In genomic region chr17:63780928-63781327, GRCh38 we compare ENCODE assay signal across 18 cellular contexts. TPM values are rescaled to one million over a fixed set of nuclear protein-coding genes. Genes with fewer than 3 reads are reported as not detected.
A peak's percentile ranks its signal among the peaks of the same experiment; 100 is the strongest.
DNase-seq lines count a peak whose midpoint lies in the region; ATAC-seq and TF ChIP-seq lines count a peak whose summit lies in the region.
"Had no signal": no experiment of that assay in that cellular context is flagged by ENCODE, and none has a peak within 500 bp of the region (broad histone marks: within the 10 kb centered on the region; RNA-seq: fewer than 3 reads in every experiment).

No MANE protein-coding gene starts in this region.

- H3K27ac Mint-ChIP-seq in CD4-positive, alpha-beta T cell: peak overlapping the region; percentile 14
- H3K27ac Mint-ChIP-seq in neural progenitor cell: no peak overlapping the region

- no peaks in the 10 kb centered on the region for H3K9me3 Mint-ChIP-seq in CD4-positive, alpha-beta T cell
- H3K9me3 Mint-ChIP-seq in neural progenitor cell: no peaks in the 10 kb centered on the region
- H3K9me3 Mint-ChIP-seq: neural crest cell had no signal

- no peaks in the 10 kb centered on the region for H3K27me3 ChIP-seq in CD4-positive, alpha-beta T cell (ENCODE audit: control insufficient read depth, insufficient read depth, low read length)
- no peaks in the 10 kb centered on the region for H3K27me3 ChIP-seq in HCT116 (ENCODE audit: insufficient read depth, low read length)
- no peaks in the 10 kb centered on the region for H3K27me3 ChIP-seq in adrenal gland
- H3K27me3 ChIP-seq in neural progenitor cell: no peaks in the 10 kb centered on the region
- H3K27me3 ChIP-seq: BLaER1 treated with 17β-estradiol and CSF1 and Interleukin-3, amounts not matched to agents 10 nM and 100 nM had no signal

- POLR2A ChIA-PET in CD4-positive, alpha-beta T cell (lab: Charles Lee): interaction anchor here (1.4 kb wide), 1 partner anchor 24 kb away, joined by 3 read pairs; no protein-coding TSS in a partner anchor
- POLR2A ChIA-PET in HCT116 (lab: Charles Lee): no interaction called here

- no peak for DNase-seq in CD4-positive, alpha-beta T cell
- DNase-seq in HCT116 (ENCODE audit: low read depth, low spot score) (no peak), adrenal gland (no peak), neural progenitor cell (ENCODE audit: low spot score) (no peak), NCI-H510A treated with DMSO at 0.1 percent for 48 hours (lab: John Stamatoyannopoulos, UW) (no peak), GM13976 (ENCODE audit: low spot score) (no peak), COLO668 (lab: John Stamatoyannopoulos, UW; ENCODE audit: unreplicated experiment) (no peak)
- DNase-seq: DMS79 treated with DMSO at 0.1 percent for 48 hours; effector memory CD4-positive, alpha-beta T cell; NCI-H1417 treated with DMSO at 0.1 percent for 48 hours; NCI-H2227 treated with DMSO at 0.1 percent for 48 hours; right cardiac atrium; SHP77 treated with DMSO at 0.1 percent for 48 hours; stimulated activated CD4-positive, alpha-beta T cell treated with anti-CD3 and anti-CD28 coated beads, Interleukin-2, amount 100 ng/mL, for 24 hours had no signal

- peaks cover 4% of the 10 kb centered on the region for H3F3A ChIP-seq in neural progenitor cell (ENCODE audit: low read depth)

- no peak for ATAC-seq in CD4-positive, alpha-beta T cell (ENCODE audit: poor library complexity)
- ATAC-seq in HCT116: no peak
- ATAC-seq: K562, right cardiac atrium had no signal

- CTCF ChIA-PET in CD4-positive, alpha-beta T cell (lab: Charles Lee): no interaction called here
- CTCF ChIA-PET in HCT116 (lab: Charles Lee): no interaction called here

- peaks cover 22 to 64% of the 10 kb centered on the region in 2 experiments for H3K4me1 ChIP-seq in HCT116 (ENCODE audit: control insufficient read depth in 1 of 2, insufficient read depth in 2 of 2, low read length in 2 of 2)
- H3K4me1 ChIP-seq in adrenal gland (replicated peaks in 1 of 2): peaks cover 2 to 67% of the 10 kb centered on the region in 2 donors
- peaks cover 4% of the 10 kb centered on the region for H3K4me1 ChIP-seq in neural progenitor cell

- TF ChIP-seq CTCF in CD4-positive, alpha-beta T cell (IDR thresholded peaks at IDR 0.05): no peak
- TF ChIP-seq CTCF in HCT116 (IDR thresholded peaks at IDR 0.05 in 2 of 3, conservative IDR thresholded peaks at IDR 0.05 in 1 of 3; ENCODE audit: borderline replicate concordance in 1 of 3, insufficient read depth in 1 of 3, low read depth in 2 of 3, low read length in 2 of 3): no peak
- no peak for TF ChIP-seq CTCF in adrenal gland (IDR thresholded peaks at IDR 0.05)
- no peak for TF ChIP-seq CTCF in neural progenitor cell (IDR thresholded peaks at IDR 0.05)
- no peak for TF ChIP-seq CTCF in GM13976 (IDR thresholded peaks at IDR 0.05; ENCODE audit: borderline replicate concordance, control extremely low read depth, extremely low read depth, insufficient read depth, missing control alignments)

- RAD21 ChIA-PET in HCT116 (lab: Charles Lee; ENCODE audit: low non-redundant PET in 1 of 2, low total read pairs in 2 of 2, uncharacterized antibody in 2 of 2, unreplicated experiment in 2 of 2): no interaction called here

- no peak overlapping the region for H3K9ac ChIP-seq in HCT116 (ENCODE audit: low read length)
- peak overlapping the region; percentile 8 for H3K9ac ChIP-seq in neural progenitor cell

- no peak for TF ChIP-seq RAD21 in HCT116 (IDR thresholded peaks at IDR 0.05; ENCODE audit: low read depth)

- H3K9me2 ChIP-seq in HCT116 (ENCODE audit: insufficient read depth): no peaks in the 10 kb centered on the region

- intact Hi-C loops in CD4-positive, alpha-beta T cell (cut with DNase I, micrococcal nuclease): no loop called here
- intact Hi-C loops in HCT116 (cut with micrococcal nuclease): no loop called here
- intact Hi-C loops in adrenal gland (cut with DNase I): no loop called here

- no peak overlapping the region for H3K27ac ChIP-seq in CD4-positive, alpha-beta T cell (ENCODE audit: low read depth, low read length)
- H3K27ac ChIP-seq in HCT116 (ENCODE audit: low read depth, low read length) (no peak overlapping the region), adrenal gland (peak overlapping the region in 3 of 5 donors; percentile 13 to 58 (median 29)), neural progenitor cell (no peak overlapping the region)
- H3K27ac ChIP-seq: thoracic aorta had no signal

- H3K79me2 ChIP-seq in HCT116 (ENCODE audit: insufficient read depth, low read length) (peaks cover 100% of the 10 kb centered on the region), neural progenitor cell (ENCODE audit: low read depth) (peaks cover 100% of the 10 kb centered on the region)

- H3K36me3 ChIP-seq in HCT116 (ENCODE audit: control insufficient read depth in 1 of 2, insufficient read depth in 2 of 2, low read length in 2 of 2) (peaks cover 17 to 38% of the 10 kb centered on the region in 2 experiments; a peak in 3 of 4 replicates), adrenal gland (replicated peaks in 1 of 2) (peaks cover 0 to 13% of the 10 kb centered on the region in 2 donors), neural progenitor cell (peaks cover 5% of the 10 kb centered on the region)

- H4K20me1 ChIP-seq in HCT116 (ENCODE audit: insufficient read depth) (peaks cover 51% of the 10 kb centered on the region; the same call in 1 of the 2 replicates), neural progenitor cell (ENCODE audit: low read depth) (peaks cover 99% of the 10 kb centered on the region)

- H3K4me3 ChIP-seq in HCT116 (replicated peaks in 1 of 2; ENCODE audit: low read depth in 1 of 2, low read length in 2 of 2) (no peak overlapping the region), adrenal gland (no peak overlapping the region), neural progenitor cell (no peak overlapping the region)
- H3K4me3 ChIP-seq: BLaER1 treated with 17β-estradiol and CSF1 and Interleukin-3, amounts not matched to agents 10 nM and 100 nM; K562; thoracic aorta had no signal

- no peaks in the 10 kb centered on the region for H3K9me3 ChIP-seq in CD4-positive, alpha-beta T cell (ENCODE audit: control insufficient read depth, low read length)
- H3K9me3 ChIP-seq in HCT116 (ENCODE audit: control insufficient read depth in 1 of 2, insufficient read depth in 1 of 2, low read depth in 1 of 2, low read length in 2 of 2) (no peaks in the 10 kb centered on the region), adrenal gland (replicated peaks in 1 of 3) (no peaks in the 10 kb centered on the region), neural progenitor cell (ENCODE audit: low read depth) (no peaks in the 10 kb centered on the region)
- H3K9me3 ChIP-seq: BLaER1 treated with 17β-estradiol and CSF1 and Interleukin-3, amounts not matched to agents 10 nM and 100 nM; thoracic aorta had no signal

- peaks cover 61% of the 10 kb centered on the region for H3K36me3 Mint-ChIP-seq in CD4-positive, alpha-beta T cell (ENCODE audit: low read depth)
- peaks cover 15% of the 10 kb centered on the region for H3K36me3 Mint-ChIP-seq in neural progenitor cell

- 93 to 97% (median 97%) methylated on average over 4 of the region's 4 CpGs for WGBS in adrenal gland, 4 donors

- no peak overlapping the region for H3K4me3 Mint-ChIP-seq in CD4-positive, alpha-beta T cell
- no peak overlapping the region for H3K4me3 Mint-ChIP-seq in neural progenitor cell

- H3K4me2 ChIP-seq in HCT116 (ENCODE audit: low read length) (peak overlapping the region; percentile 16), neural progenitor cell (no peak overlapping the region)
- H3K4me2 ChIP-seq: BLaER1 treated with 17β-estradiol and CSF1 and Interleukin-3, amounts not matched to agents 10 nM and 100 nM had no signal

- in situ Hi-C loops in GM13976 (cut with MboI; ENCODE audit: low sequenced_read_pairs, unreplicated experiment): no loop called here

- H3K27me3 Mint-ChIP-seq in CD4-positive, alpha-beta T cell: no peaks in the 10 kb centered on the region
- H3K27me3 Mint-ChIP-seq in neural progenitor cell (ENCODE audit: insufficient read depth, low read depth): no peaks in the 10 kb centered on the region

- H3K4me1 Mint-ChIP-seq in CD4-positive, alpha-beta T cell (ENCODE audit: low read depth): peaks cover 74% of the 10 kb centered on the region
- H3K4me1 Mint-ChIP-seq in neural progenitor cell: peaks cover 4% of the 10 kb centered on the region

- BruUV-seq in HCT116 (replicated peaks; lab: Mats Ljungman, UMichigan): no TSS peak

- H2AFZ ChIP-seq in HCT116 (ENCODE audit: low read depth, low read length, poor library complexity, severe bottlenecking) (no peak overlapping the region), neural progenitor cell (replicated peaks) (no peak overlapping the region)

- no peak for TF ChIP-seq POLR2A in HCT116 (IDR thresholded peaks at IDR 0.05; ENCODE audit: borderline replicate concordance, extremely low read depth, insufficient read depth, insufficient read length)
- no peak for TF ChIP-seq POLR2A in adrenal gland (IDR thresholded peaks at IDR 0.05)

TF ChIP-seq in HCT116, 20 proteins besides CTCF, POLR2A, EP300 and RAD21 (continues in another document):
- no peak for TF ChIP-seq SRF (IDR thresholded peaks at IDR 0.05; ENCODE audit: low read depth)

RNA-seq across cellular contexts. Expression of gene DDX42, which starts 7.0 kb away (rescaled TPM):
- total RNA-seq in CD4-positive, alpha-beta T cell: 100 to 1,000 TPM; 112 to 117 TPM
- total RNA-seq in HCT116 (2021; ENCODE audit: unreplicated experiment) (174 TPM), adrenal gland (10 to 100 TPM; 45.0 to 99.8 (median 80.3) TPM), neural progenitor cell (ENCODE audit: low replicate concordance) (87.4 and 104 TPM in 2 replicates)
- 87.7 and 103 TPM in 2 replicates for polyA plus RNA-seq in HCT116 (2012)
- polyA plus RNA-seq in adrenal gland: 100 to 1,000 TPM in 1 of 3 donors, 10 to 100 TPM in 2; 80.3 to 109 (median 88.8) TPM

RNA-seq across cellular contexts. Expression of gene CCDC47, which starts 7.5 kb away (rescaled TPM):
- 10 to 100 TPM; 31.0 to 31.3 TPM for total RNA-seq in CD4-positive, alpha-beta T cell
- total RNA-seq in HCT116 (2021; ENCODE audit: unreplicated experiment) (117 TPM), adrenal gland (100 to 1,000 TPM in 4 of 8 donors, 10 to 100 TPM in 4; 46.8 to 148 (median 109) TPM), neural progenitor cell (ENCODE audit: low replicate concordance) (49.2 and 60.8 TPM in 2 replicates)
- polyA plus RNA-seq in HCT116 (2012): 92.3 and 108 TPM in 2 replicates
- polyA plus RNA-seq in adrenal gland: 100 to 1,000 TPM in 1 of 3 donors, 10 to 100 TPM in 2; 24.2 to 216 (median 29.0) TPM

RNA-seq across cellular contexts. Expression of gene STRADA, which starts 39.3 kb away (rescaled TPM):
- 10 to 100 TPM; 50.9 to 51.0 TPM for total RNA-seq in CD4-positive, alpha-beta T cell
- total RNA-seq in HCT116 (2021; ENCODE audit: unreplicated experiment) (38.0 TPM), adrenal gland (10 to 100 TPM; 16.7 to 91.1 (median 37.5) TPM), neural progenitor cell (ENCODE audit: low replicate concordance) (46.6 and 69.6 TPM in 2 replicates)
- 31.2 and 32.8 TPM in 2 replicates for polyA plus RNA-seq in HCT116 (2012)
- 10 to 100 TPM; 34.5 to 67.6 (median 53.9) TPM for polyA plus RNA-seq in adrenal gland

RNA-seq across cellular contexts. Expression of gene PSMC5, which starts 46.3 kb away (rescaled TPM):
- 10 to 100 TPM; 83.1 to 84.6 TPM for total RNA-seq in CD4-positive, alpha-beta T cell
- total RNA-seq in HCT116 (2021; ENCODE audit: unreplicated experiment): 193 TPM
- 205 and 235 TPM in 2 replicates for polyA plus RNA-seq in HCT116 (2012)
- total RNA-seq in adrenal gland: 100 to 1,000 TPM in 5 of 8 donors, 10 to 100 TPM in 3; 79.8 to 167 (median 127) TPM
- 100 to 1,000 TPM; 232 to 273 (median 247) TPM for polyA plus RNA-seq in adrenal gland
- 49.6 and 69.7 TPM in 2 replicates for total RNA-seq in neural progenitor cell (ENCODE audit: low replicate concordance)

RNA-seq across cellular contexts. Expression of gene FTSJ3, which starts 46.5 kb away (rescaled TPM):
- total RNA-seq in CD4-positive, alpha-beta T cell: 10 to 100 TPM; 47.6 to 51.1 TPM
- total RNA-seq in HCT116 (2021; ENCODE audit: unreplicated experiment): 70.9 TPM
- polyA plus RNA-seq in HCT116 (2012): 35.8 and 40.6 TPM in 2 replicates
- total RNA-seq in adrenal gland: 10 to 100 TPM; 32.4 to 56.1 (median 43.2) TPM
- polyA plus RNA-seq in adrenal gland: 10 to 100 TPM; 19.4 to 54.1 (median 44.9) TPM
- 21.8 and 44.3 TPM in 2 replicates for total RNA-seq in neural progenitor cell (ENCODE audit: low replicate concordance)

Comparison
In these comparisons a context has a peak if more than half of its experiments do, and no peak if none do; other contexts are left out.
1. H3K27ac ChIP-seq: peak in adrenal gland (3 of 5); none in CD4-positive, alpha-beta T cell (single experiment), HCT116 (single experiment) and neural progenitor cell (single experiment).